ENCODE assay signal across 8 cellular contexts in genomic region chr2:102703748-102704147, GRCh38. TPM values are rescaled to one million over a fixed set of nuclear protein-coding genes. Genes with fewer than 3 reads are reported as not detected.
DNase-seq lines count a peak whose midpoint lies in the region; ATAC-seq and TF ChIP-seq lines count a peak whose summit lies in the region.

No MANE protein-coding gene starts in this region.

- H3K4me1 Mint-ChIP-seq in H9, result peaks cover 11 to 20% of the 10 kb centered on the region in 2 experiments

- H2BK12ac ChIP-seq in H9 (ENCODE audit: insufficient read length, low read depth, low read length), result no peak overlapping the region

- H3K56ac ChIP-seq in H9 (ENCODE audit: insufficient read length, low read depth, low read length), result no peak overlapping the region

- no peaks in the 10 kb centered on the region; the same call in 1 of the 2 replicates for H3K27me3 Mint-ChIP-seq in H9 (ENCODE audit: low read depth)

- H4K91ac ChIP-seq in H9 (ENCODE audit: insufficient read length, low read depth, low read length), result no peak overlapping the region

- H3K36me3 Mint-ChIP-seq in H9 (ENCODE audit: insufficient read depth in 1 of 3, low read depth in 3 of 3), result no peaks in the 10 kb centered on the region

- ATAC-seq in left cardiac atrium (peak; percentile 47 to 50), GM21423 (IDR thresholded peaks at IDR 0.05; ENCODE audit: unreplicated experiment) (no peak), GM21381 (IDR thresholded peaks at IDR 0.05; ENCODE audit: unreplicated experiment) (no peak)

- no peak overlapping the region for H3K4me2 ChIP-seq in H9 (ENCODE audit: insufficient read depth, insufficient read length, low read length)

- H2BK20ac ChIP-seq in H9 (ENCODE audit: low read depth, low read length, poor library complexity, severe bottlenecking), result no peak overlapping the region

- H3K9ac ChIP-seq in H9 (ENCODE audit: extremely low read depth, insufficient read length, low read length), result no peak overlapping the region

- no peaks in the 10 kb centered on the region for H3K79me2 ChIP-seq in H9 (ENCODE audit: insufficient read depth, low read length)

- H4K5ac ChIP-seq in H9 (ENCODE audit: insufficient read length, low read depth, low read length), result no peak overlapping the region

- no peaks in the 10 kb centered on the region for H4K20me1 ChIP-seq in H9 (ENCODE audit: control insufficient read depth, insufficient read depth, insufficient read length)

- no peak overlapping the region for H3K27ac ChIP-seq in H9 (ENCODE audit: insufficient read length, low read depth, low read length)
- no peak overlapping the region for H3K27ac ChIP-seq in RWPE1

- H3T11ph ChIP-seq in H9 (ENCODE audit: low read length), result no peak overlapping the region

- H2AK5ac ChIP-seq in H9 (ENCODE audit: insufficient read length, low read length), result no peak overlapping the region

- no peak overlapping the region for H3K23ac ChIP-seq in H9 (ENCODE audit: insufficient read length, low read depth, low read length)

- H4K8ac ChIP-seq in H9 (replicated peaks; ENCODE audit: insufficient read length, low read depth, low read length), result no peak overlapping the region

- intact Hi-C loops in left cardiac atrium (cut with DNase I), result loop anchor here (1.0 to 10.0 kb wide), 2 partner anchors 229 to 230 kb away; partner anchors contain the start of gene SLC9A4 (in 2 of the 2)

- DNase-seq in DMS153 (lab: John Stamatoyannopoulos, UW), result peak; percentile 51
- no peak for DNase-seq in H9
- DNase-seq in RWPE1 (ENCODE audit: low spot score), result peak; percentile 65
- no peak for DNase-seq in left cardiac atrium
- no peak for DNase-seq in NCI-H1092 treated with DMSO at 0.1 percent for 48 hours (lab: John Stamatoyannopoulos, UW)
- DNase-seq in activated T-cell treated with anti-CD3 and anti-CD28 coated beads, Interleukin-2, amount 50 U/mL, for 48 hours, result no peak

- peak; percentile 60 for TF ChIP-seq CTCF in H9 (conservative IDR thresholded peaks at IDR 0.05)
- peak; percentile 20; the same call in 1 of the 2 replicates for TF ChIP-seq CTCF in RWPE1 (conservative IDR thresholded peaks at IDR 0.05; ENCODE audit: low read depth)

- no peaks in the 10 kb centered on the region for H3K9me3 ChIP-seq in H9 (ENCODE audit: control insufficient read depth, low read depth, low read length)

- no peaks in the 10 kb centered on the region for H3K23me2 ChIP-seq in H9 (ENCODE audit: insufficient read length, low read depth, low read length, poor library complexity, severe bottlenecking)

- no peak overlapping the region for H3K27ac Mint-ChIP-seq in H9

- no peak overlapping the region for H2BK5ac ChIP-seq in H9 (ENCODE audit: insufficient read length, low read length)

- H3K27me3 ChIP-seq in H9 (ENCODE audit: insufficient read depth, low read length), result no peaks in the 10 kb centered on the region

- POLR2A ChIA-PET in RWPE1 (lab: Yijun Ruan, JAX; ENCODE audit: low non-redundant PET), result no interaction called here

- CTCF ChIA-PET in RWPE1 (lab: Yijun Ruan, JAX), result interaction anchor here (0.6 to 2.0 kb wide), 8 partner anchors 13 to 231 kb away, joined by 3 to 17 read pairs (median 3); partner anchors contain the start of gene SLC9A4

- no peaks in the 10 kb centered on the region for H3K79me1 ChIP-seq in H9 (ENCODE audit: insufficient read depth, low read depth, low read length, poor library complexity, severe bottlenecking)

- no peaks in the 10 kb centered on the region for H3K9me3 Mint-ChIP-seq in H9

- H2AFZ ChIP-seq in H9 (ENCODE audit: low read length), result no peak overlapping the region

- no peaks in the 10 kb centered on the region for H3K4me1 ChIP-seq in H9 (ENCODE audit: insufficient read depth, low read length)

- H3K4me3 Mint-ChIP-seq in H9, result no peak overlapping the region

- no peak overlapping the region for H3K4ac ChIP-seq in H9 (ENCODE audit: low read depth, low read length)

- H2BK120ac ChIP-seq in H9 (ENCODE audit: low read depth, low read length, poor library complexity, severe bottlenecking), result no peak overlapping the region

- H3K14ac ChIP-seq in H9 (ENCODE audit: insufficient read depth, low read length), result no peak overlapping the region

- no peak overlapping the region for H3K18ac ChIP-seq in H9 (ENCODE audit: insufficient read length, low read depth, low read length)

- H2BK15ac ChIP-seq in H9 (ENCODE audit: low read depth, low read length), result no peak overlapping the region

RNA-seq across cellular contexts. Expression of gene TMEM182, which starts 58.1 kb away (rescaled TPM):
- 3.6 and 3.8 TPM in 2 replicates for total RNA-seq in H9 (2021)
- 100 to 1,000 TPM; 126 to 138 TPM for total RNA-seq in left cardiac atrium

Comparison
In these comparisons a context has a peak if more than half of its experiments do, and no peak if none do; other contexts are left out.
1. DNase-seq: peak in DMS153 (single experiment) and RWPE1 (single experiment); none in H9 (single experiment), left cardiac atrium (single experiment), NCI-H1092 treated with DMSO at 0.1 percent for 48 hours (single experiment) and activated T-cell treated with anti-CD3 and anti-CD28 coated beads, Interleukin-2, amount 50 U/mL, for 48 hours (0 of 2).
2. ATAC-seq: peak in left cardiac atrium (2 of 2); none in GM21423 (single experiment) and GM21381 (single experiment).
3. RNA of gene TMEM182, which starts 58.1 kb away (total RNA-seq): 126 to 138 TPM in left cardiac atrium; 3.6 to 3.8 TPM in H9; every median in the first group is over 10 times any median in the second.